In genomic region chr4:48400416-48400815, GRCh38 we compare ENCODE assay signal across 18 cellular contexts. TPM values are rescaled to one million over a fixed set of nuclear protein-coding genes. Genes with fewer than 3 reads are reported as not detected.
DNase-seq lines count a peak whose midpoint lies in the region; ATAC-seq, FAIRE-seq and TF ChIP-seq lines count a peak whose summit lies in the region.
"Had no signal": no experiment of that assay in that cellular context is flagged by ENCODE, and none has a peak within 500 bp of the region (broad histone marks: within the 10 kb centered on the region; RNA-seq: fewer than 3 reads in every experiment).

No MANE protein-coding gene starts in this region.

- BruUV-seq in Calu3 (replicated peaks; lab: Mats Ljungman, UMichigan): no TSS peak

- H3K9me3 ChIP-seq in T-helper 17 cell (ENCODE audit: control insufficient read depth, low read length, poor library complexity, severe bottlenecking): peaks cover 3% of the 10 kb centered on the region
- no peaks in the 10 kb centered on the region for H3K9me3 ChIP-seq in gastrocnemius medialis
- H3K9me3 ChIP-seq: HAP-1 had no signal

- TF ChIP-seq POLR2A in gastrocnemius medialis (IDR thresholded peaks at IDR 0.05): no peak

- ATAC-seq in T-helper 17 cell: no peak
- peak; percentile 33 to 45 for ATAC-seq in gastrocnemius medialis

- H3K27me3 Mint-ChIP-seq in T-helper 17 cell (no peaks in the 10 kb centered on the region), nephron progenitor cell (ENCODE audit: low read depth, poor library complexity) (no peaks in the 10 kb centered on the region), Calu3 (ENCODE audit: unreplicated experiment) (no peaks in the 10 kb centered on the region)
- H3K27me3 Mint-ChIP-seq: CD4-positive, alpha-beta T cell; CD8-positive, alpha-beta memory T cell had no signal

- FAIRE-seq in RCC 7860 (lab: Jason Lieb, UNC): no peak
- FAIRE-seq: GM12891, GM18507, H54 had no signal

- H3K36me3 Mint-ChIP-seq in T-helper 17 cell (ENCODE audit: low read depth): peaks cover 17% of the 10 kb centered on the region
- H3K36me3 Mint-ChIP-seq in nephron progenitor cell (ENCODE audit: low read depth): peaks cover 85% of the 10 kb centered on the region
- H3K36me3 Mint-ChIP-seq in Calu3 (ENCODE audit: insufficient read depth, unreplicated experiment): no peaks in the 10 kb centered on the region

- H3K4me1 Mint-ChIP-seq in T-helper 17 cell (peaks cover 50% of the 10 kb centered on the region), nephron progenitor cell (no peaks in the 10 kb centered on the region), Calu3 (ENCODE audit: low read depth, unreplicated experiment) (no peaks in the 10 kb centered on the region)

- peak overlapping the region; percentile 57 for H3K27ac Mint-ChIP-seq in T-helper 17 cell
- peak overlapping the region; percentile 0 for H3K27ac Mint-ChIP-seq in nephron progenitor cell
- no peak overlapping the region for H3K27ac Mint-ChIP-seq in Calu3 (ENCODE audit: unreplicated experiment)
- H3K27ac Mint-ChIP-seq: CD14-positive monocyte; CD4-positive, alpha-beta T cell; HFFc6 had no signal

- CTCF ChIA-PET in Calu3 (lab: Charles Lee): no interaction called here

- H3K4me3 ChIP-seq in gastrocnemius medialis: no peak overlapping the region
- H3K4me3 ChIP-seq: HAP-1 had no signal

- no peaks in the 10 kb centered on the region for H3K27me3 ChIP-seq in gastrocnemius medialis

- DNase-seq in T-helper 17 cell (no peak), nephron progenitor cell (no peak), gastrocnemius medialis (peak; percentile 8 to 20), HuH-7.5 (ENCODE audit: low spot score) (no peak), Calu3 (no peak), RCC 7860 (ENCODE audit: low spot score) (no peak)
- DNase-seq: CD4-positive, alpha-beta T cell; CD8-positive, alpha-beta memory T cell; DMS53; DMS79 treated with DMSO at 0.1 percent for 48 hours; GF-D8; GOT3; HFFc6 had no signal

- in situ Hi-C loops in gastrocnemius medialis (cut with MboI; ENCODE audit: low sequenced_read_pairs in 4 of 4): no loop called here

- peak overlapping the region in 1 of 4 donors; percentile 28 for H3K27ac ChIP-seq in gastrocnemius medialis

- TF ChIP-seq CTCF in nephron progenitor cell (IDR thresholded peaks at IDR 0.05) (no peak), gastrocnemius medialis (IDR thresholded peaks at IDR 0.05 in 4 of 5, conservative IDR thresholded peaks at IDR 0.05 in 1 of 5) (no peak), Calu3 (IDR thresholded peaks at IDR 0.05; ENCODE audit: unreplicated experiment) (no peak)

- H3K9me3 Mint-ChIP-seq in nephron progenitor cell (peaks cover 25% of the 10 kb centered on the region), Calu3 (ENCODE audit: low read depth, unreplicated experiment) (no peaks in the 10 kb centered on the region)
- H3K9me3 Mint-ChIP-seq: CD4-positive, alpha-beta T cell; CD8-positive, alpha-beta memory T cell; HFFc6 had no signal

- peaks cover 0 to 10% of the 10 kb centered on the region in 2 donors for H3K36me3 ChIP-seq in gastrocnemius medialis

- H3K4me3 Mint-ChIP-seq in T-helper 17 cell (no peak overlapping the region), nephron progenitor cell (no peak overlapping the region), Calu3 (ENCODE audit: low read depth, unreplicated experiment) (no peak overlapping the region)
- H3K4me3 Mint-ChIP-seq: CD14-positive monocyte; CD4-positive, alpha-beta T cell; CD8-positive, alpha-beta memory T cell; HFFc6 had no signal

- intact Hi-C loops in gastrocnemius medialis (cut with DNase I; ENCODE audit: low total_unique reads) (loop anchor here (5.0 kb wide), 1 partner anchor 68 kb away; no protein-coding TSS in a partner anchor), Calu3 (cut with micrococcal nuclease; ENCODE audit: unreplicated experiment) (no loop called here)

- peaks cover 14 to 27% of the 10 kb centered on the region in 2 donors for H3K4me1 ChIP-seq in gastrocnemius medialis

RNA-seq across cellular contexts. Expression of gene SLAIN2, which starts 59.1 kb away (rescaled TPM):
- total RNA-seq in T-helper 17 cell (10 to 100 TPM; 76.7 to 92.3 TPM), gastrocnemius medialis (100 to 1,000 TPM in 3 of 4 donors, 10 to 100 TPM in 1; 64.3 to 211 (median 138) TPM), Calu3 (2022) (44.1 and 49.3 TPM in 2 replicates)

Comparison
In these comparisons a context has a peak if more than half of its experiments do, and no peak if none do; other contexts are left out.
1. DNase-seq: peak in gastrocnemius medialis (2 of 2); none in T-helper 17 cell (0 of 3), nephron progenitor cell (single experiment), HuH-7.5 (single experiment), Calu3 (single experiment) and RCC 7860 (single experiment).